Comparison of ENCODE assay signal across 11 cellular contexts in the genomic region with DNA sequence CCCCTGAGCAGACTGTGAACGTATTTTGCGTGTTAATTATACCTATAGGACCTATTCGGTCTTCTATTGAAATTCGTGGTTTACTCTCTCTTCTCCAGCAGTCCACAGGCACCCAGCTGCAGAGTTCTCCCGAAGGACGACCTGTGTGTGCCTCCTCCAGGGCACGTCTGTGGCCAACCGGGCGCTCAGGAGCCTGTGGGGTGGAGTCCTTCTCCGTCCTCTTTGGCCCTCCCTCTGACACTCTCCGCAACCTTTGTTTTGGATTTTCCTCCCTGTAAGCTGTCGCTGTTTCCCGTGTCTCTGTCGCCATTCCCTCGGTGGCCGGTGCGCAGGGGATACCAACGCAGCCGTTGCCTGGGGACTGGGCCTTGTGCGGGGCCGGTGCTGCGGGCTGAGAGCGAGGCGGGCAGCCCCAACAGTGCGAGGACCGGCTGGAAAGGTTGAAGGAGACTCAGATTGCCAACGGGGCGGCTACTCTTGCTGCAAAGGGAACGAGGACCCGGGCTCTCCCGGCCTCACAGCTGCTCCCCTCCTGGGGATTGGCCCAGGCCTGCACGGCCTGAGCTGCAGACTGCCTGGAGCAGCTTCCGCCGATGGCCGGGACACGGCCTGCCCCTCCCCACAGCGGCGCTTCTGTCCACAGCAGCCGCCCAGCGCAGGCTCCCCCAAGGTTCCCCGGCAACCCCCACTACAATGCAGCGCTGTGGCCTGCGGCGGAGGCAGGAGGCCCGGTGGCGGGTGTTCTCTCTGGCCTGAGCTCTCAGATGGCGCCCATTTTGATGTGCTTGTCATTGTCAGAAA.
DNase-seq lines count a peak whose midpoint lies in the region; FAIRE-seq and TF ChIP-seq lines count a peak whose summit lies in the region.
"Had no signal": no experiment of that assay in that cellular context is flagged by ENCODE, and none has a peak within 500 bp of the region (broad histone marks: within the 10 kb centered on the region; RNA-seq: fewer than 3 reads in every experiment).

No MANE protein-coding gene starts in this region.

- FAIRE-seq in keratinocyte (lab: Jason Lieb, UNC) (no peak), GM12891 (lab: Jason Lieb, UNC) (no peak)

- H3K4me1 Mint-ChIP-seq in HFFc6 (ENCODE audit: low read depth), result peaks cover 38% of the 10 kb centered on the region

- H3K27me3 ChIP-seq in keratinocyte (ENCODE audit: control insufficient read depth, extremely low read depth, insufficient read depth, low read length) (no peaks in the 10 kb centered on the region), subcutaneous abdominal adipose tissue (ENCODE audit: control insufficient read depth in 5 of 5, insufficient read depth in 4 of 5, low read length in 5 of 5) (no peaks in the 10 kb centered on the region)

- H3K9ac ChIP-seq in keratinocyte (ENCODE audit: control insufficient read depth, extremely low read depth, insufficient read depth, low read length) (peak overlapping the region; percentile 68), subcutaneous abdominal adipose tissue (ENCODE audit: low read length in 5 of 5) (peak overlapping the region in 1 of 5 donors; percentile 21)

- H3K4me3 ChIP-seq in coronary artery (peak overlapping the region; percentile 45), keratinocyte (ENCODE audit: control insufficient read depth in 2 of 3, extremely low read depth in 1 of 3, insufficient read depth in 2 of 3, low read depth in 1 of 3, low read length in 3 of 3) (peak overlapping the region in 2 of 3 experiments; percentile 11 to 39), subcutaneous abdominal adipose tissue (ENCODE audit: low read depth in 1 of 5, low read length in 5 of 5) (peak overlapping the region in 4 of 5 donors; percentile 24 to 50 (median 35))
- H3K4me3 ChIP-seq: PC-9 had no signal

- H3K4me3 Mint-ChIP-seq in HFFc6, result peak overlapping the region; percentile 73

- H3K4me1 ChIP-seq in keratinocyte (ENCODE audit: control insufficient read depth, extremely low read depth, insufficient read depth, low read length) (peaks cover 21% of the 10 kb centered on the region), subcutaneous abdominal adipose tissue (ENCODE audit: control insufficient read depth in 5 of 5, insufficient read depth in 5 of 5, low read length in 5 of 5) (peaks cover 0 to 42% (median 33%) of the 10 kb centered on the region in 5 donors)

- H3K9me3 ChIP-seq in keratinocyte (ENCODE audit: control insufficient read depth, low read depth, low read length) (no peaks in the 10 kb centered on the region), subcutaneous abdominal adipose tissue (ENCODE audit: control insufficient read depth in 5 of 5, low read length in 5 of 5) (no peaks in the 10 kb centered on the region)
- H3K9me3 ChIP-seq: neutrophil had no signal

- H3K79me2 ChIP-seq in keratinocyte (ENCODE audit: control insufficient read depth, insufficient read depth, low read length), result no peaks in the 10 kb centered on the region

- TF ChIP-seq CTCF in HFFc6 (IDR thresholded peaks at IDR 0.05) (no peak), coronary artery (IDR thresholded peaks at IDR 0.05) (no peak), keratinocyte (optimal IDR thresholded peaks at IDR 0.05 in 1 of 3, IDR thresholded peaks at IDR 0.05 in 1 of 3, conservative IDR thresholded peaks at IDR 0.05 in 1 of 3; ENCODE audit: extremely low read depth in 1 of 3, insufficient read depth in 2 of 3, low read length in 3 of 3) (no peak)

- no peaks in the 10 kb centered on the region for H3K9me3 Mint-ChIP-seq in HFFc6

- H3K4me2 ChIP-seq in keratinocyte (ENCODE audit: control insufficient read depth, extremely low read depth, insufficient read depth, low read depth, low read length), result peak overlapping the region; percentile 65
- H3K4me2 ChIP-seq: PC-9 had no signal

- dilution Hi-C loops in keratinocyte (cut with MboI; ENCODE audit: extremely low pct_ligation_motif_present, low sequenced_read_pairs), result no loop called here

- H4K20me1 ChIP-seq in keratinocyte (ENCODE audit: control insufficient read depth, extremely low read depth, insufficient read depth, low read length), result no peaks in the 10 kb centered on the region

- no peak for TF ChIP-seq POLR2A in GM12891 (IDR thresholded peaks at IDR 0.05; ENCODE audit: low read depth, low read length)

- DNase-seq in HFFc6 (peak; percentile 25), coronary artery (ENCODE audit: low spot score) (no peak), keratinocyte (ENCODE audit: low read depth, low spot score) (no peak), HuH-7 (ENCODE audit: low spot score) (no peak), GM12891 (ENCODE audit: insufficient read length, low spot score) (no peak), NCI-H1436 (lab: John Stamatoyannopoulos, UW) (no peak)
- no peak for DNase-seq in NK-92 treated with Interleukin-12 subunit alpha and Interleukin-12 subunit beta, amount 100 ng/mL, for 24 hours (lab: John Stamatoyannopoulos, UW)
- DNase-seq: dermis blood vessel endothelial cell had no signal

- H3K36me3 ChIP-seq in keratinocyte (ENCODE audit: control insufficient read depth in 2 of 2, extremely low read depth in 1 of 2, insufficient read depth in 2 of 2, low read length in 2 of 2), result no peaks in the 10 kb centered on the region
- H3K36me3 ChIP-seq in subcutaneous abdominal adipose tissue (ENCODE audit: control insufficient read depth in 5 of 5, insufficient read depth in 5 of 5, low read length in 5 of 5), result no peaks in the 10 kb centered on the region
- H3K36me3 ChIP-seq: neutrophil had no signal

- peak overlapping the region in 1 of 2 donors; percentile 80 for H3K27ac ChIP-seq in coronary artery
- H3K27ac ChIP-seq in keratinocyte (ENCODE audit: control insufficient read depth, insufficient read depth, low read length), result peak overlapping the region; percentile 85
- peak overlapping the region; percentile 68 for H3K27ac ChIP-seq in subcutaneous abdominal adipose tissue (ENCODE audit: low read depth, low read length)
- H3K27ac ChIP-seq: neutrophil, PC-9 had no signal

- H3K9me1 ChIP-seq in keratinocyte (ENCODE audit: control insufficient read depth, extremely low read depth, insufficient read depth, low read length), result no peaks in the 10 kb centered on the region

- peak overlapping the region; percentile 83 for H2AFZ ChIP-seq in keratinocyte (ENCODE audit: control insufficient read depth, low read length)
- H2AFZ ChIP-seq: PC-9 had no signal

- H3K27me3 Mint-ChIP-seq in HFFc6 (ENCODE audit: insufficient read depth), result peaks cover 3% of the 10 kb centered on the region; the same call in 1 of the 2 replicates

- H3K27ac Mint-ChIP-seq in HFFc6, result peak overlapping the region; percentile 92

- H3K36me3 Mint-ChIP-seq in HFFc6 (ENCODE audit: low read depth), result no peaks in the 10 kb centered on the region

TF ChIP-seq in GM12891, 5 proteins besides CTCF, POLR2A, EP300 and RAD21:
- TF ChIP-seq PAX5 (IDR thresholded peaks at IDR 0.05; ENCODE audit: insufficient read depth, low read length, severe bottlenecking) (no peak), TAF1 (IDR thresholded peaks at IDR 0.05; ENCODE audit: low read depth, low read length) (no peak), SPI1 (IDR thresholded peaks at IDR 0.05; ENCODE audit: low read depth, low read length) (no peak), POLR2AphosphoS5 (IDR thresholded peaks at IDR 0.05; ENCODE audit: low read depth, low read length) (no peak), POU2F2 (IDR thresholded peaks at IDR 0.05; ENCODE audit: low read depth, low read length) (no peak)
